In the genomic region with DNA sequence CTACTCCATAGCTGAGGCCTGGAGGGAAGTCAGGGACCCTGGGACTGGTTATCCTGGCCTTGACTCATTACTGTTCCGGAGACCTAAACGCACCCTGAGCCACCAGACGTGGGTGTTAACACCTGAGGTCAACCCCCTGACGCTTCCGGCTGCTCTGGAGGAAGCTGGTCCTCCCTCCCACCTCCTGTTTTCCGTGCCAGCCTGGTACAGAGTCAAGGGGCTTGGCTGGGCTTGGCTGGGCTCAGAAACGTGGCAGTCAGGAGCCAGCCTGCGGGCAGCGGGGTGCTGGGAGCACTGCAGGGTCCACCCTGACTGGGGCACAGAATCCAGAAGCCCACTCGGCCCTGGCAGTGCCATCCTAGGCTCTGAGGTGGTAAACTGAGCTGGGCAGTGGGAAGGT, we compare ENCODE assay signal across 1 cellular context.
TF ChIP-seq lines count a peak whose summit lies in the region.

No MANE protein-coding gene starts in this region.

TF ChIP-seq in GM23338, 12 proteins besides CTCF, POLR2A, EP300 and RAD21 (continued from another document):
- TF ChIP-seq, protein P1, sequence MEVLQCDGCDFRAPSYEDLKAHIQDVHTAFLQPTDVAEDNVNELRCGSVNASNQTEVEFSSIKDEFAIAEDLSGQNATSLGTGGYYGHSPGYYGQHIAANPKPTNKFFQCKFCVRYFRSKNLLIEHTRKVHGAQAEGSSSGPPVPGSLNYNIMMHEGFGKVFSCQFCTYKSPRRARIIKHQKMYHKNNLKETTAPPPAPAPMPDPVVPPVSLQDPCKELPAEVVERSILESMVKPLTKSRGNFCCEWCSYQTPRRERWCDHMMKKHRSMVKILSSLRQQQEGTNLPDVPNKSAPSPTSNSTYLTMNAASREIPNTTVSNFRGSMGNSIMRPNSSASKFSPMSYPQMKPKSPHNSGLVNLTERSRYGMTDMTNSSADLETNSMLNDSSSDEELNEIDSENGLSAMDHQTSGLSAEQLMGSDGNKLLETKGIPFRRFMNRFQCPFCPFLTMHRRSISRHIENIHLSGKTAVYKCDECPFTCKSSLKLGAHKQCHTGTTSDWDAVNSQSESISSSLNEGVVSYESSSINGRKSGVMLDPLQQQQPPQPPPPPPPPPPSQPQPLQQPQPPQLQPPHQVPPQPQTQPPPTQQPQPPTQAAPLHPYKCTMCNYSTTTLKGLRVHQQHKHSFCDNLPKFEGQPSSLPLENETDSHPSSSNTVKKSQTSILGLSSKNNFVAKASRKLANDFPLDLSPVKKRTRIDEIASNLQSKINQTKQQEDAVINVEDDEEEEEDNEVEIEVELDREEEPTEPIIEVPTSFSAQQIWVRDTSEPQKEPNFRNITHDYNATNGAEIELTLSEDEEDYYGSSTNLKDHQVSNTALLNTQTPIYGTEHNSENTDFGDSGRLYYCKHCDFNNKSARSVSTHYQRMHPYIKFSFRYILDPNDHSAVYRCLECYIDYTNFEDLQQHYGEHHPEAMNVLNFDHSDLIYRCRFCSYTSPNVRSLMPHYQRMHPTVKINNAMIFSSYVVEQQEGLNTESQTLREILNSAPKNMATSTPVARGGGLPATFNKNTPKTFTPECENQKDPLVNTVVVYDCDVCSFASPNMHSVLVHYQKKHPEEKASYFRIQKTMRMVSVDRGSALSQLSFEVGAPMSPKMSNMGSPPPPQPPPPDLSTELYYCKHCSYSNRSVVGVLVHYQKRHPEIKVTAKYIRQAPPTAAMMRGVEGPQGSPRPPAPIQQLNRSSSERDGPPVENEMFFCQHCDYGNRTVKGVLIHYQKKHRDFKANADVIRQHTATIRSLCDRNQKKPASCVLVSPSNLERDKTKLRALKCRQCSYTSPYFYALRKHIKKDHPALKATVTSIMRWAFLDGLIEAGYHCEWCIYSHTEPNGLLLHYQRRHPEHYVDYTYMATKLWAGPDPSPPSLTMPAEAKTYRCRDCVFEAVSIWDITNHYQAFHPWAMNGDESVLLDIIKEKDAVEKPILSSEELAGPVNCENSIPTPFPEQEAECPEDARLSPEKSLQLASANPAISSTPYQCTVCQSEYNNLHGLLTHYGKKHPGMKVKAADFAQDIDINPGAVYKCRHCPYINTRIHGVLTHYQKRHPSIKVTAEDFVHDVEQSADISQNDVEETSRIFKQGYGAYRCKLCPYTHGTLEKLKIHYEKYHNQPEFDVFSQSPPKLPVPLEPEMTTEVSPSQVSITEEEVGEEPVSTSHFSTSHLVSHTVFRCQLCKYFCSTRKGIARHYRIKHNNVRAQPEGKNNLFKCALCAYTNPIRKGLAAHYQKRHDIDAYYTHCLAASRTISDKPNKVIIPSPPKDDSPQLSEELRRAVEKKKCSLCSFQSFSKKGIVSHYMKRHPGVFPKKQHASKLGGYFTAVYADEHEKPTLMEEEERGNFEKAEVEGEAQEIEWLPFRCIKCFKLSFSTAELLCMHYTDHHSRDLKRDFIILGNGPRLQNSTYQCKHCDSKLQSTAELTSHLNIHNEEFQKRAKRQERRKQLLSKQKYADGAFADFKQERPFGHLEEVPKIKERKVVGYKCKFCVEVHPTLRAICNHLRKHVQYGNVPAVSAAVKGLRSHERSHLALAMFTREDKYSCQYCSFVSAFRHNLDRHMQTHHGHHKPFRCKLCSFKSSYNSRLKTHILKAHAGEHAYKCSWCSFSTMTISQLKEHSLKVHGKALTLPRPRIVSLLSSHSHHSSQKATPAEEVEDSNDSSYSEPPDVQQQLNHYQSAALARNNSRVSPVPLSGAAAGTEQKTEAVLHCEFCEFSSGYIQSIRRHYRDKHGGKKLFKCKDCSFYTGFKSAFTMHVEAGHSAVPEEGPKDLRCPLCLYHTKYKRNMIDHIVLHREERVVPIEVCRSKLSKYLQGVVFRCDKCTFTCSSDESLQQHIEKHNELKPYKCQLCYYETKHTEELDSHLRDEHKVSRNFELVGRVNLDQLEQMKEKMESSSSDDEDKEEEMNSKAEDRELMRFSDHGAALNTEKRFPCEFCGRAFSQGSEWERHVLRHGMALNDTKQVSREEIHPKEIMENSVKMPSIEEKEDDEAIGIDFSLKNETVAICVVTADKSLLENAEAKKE (CRISPR knock-in tag; IDR thresholded peaks at IDR 0.05) = no peak
- TF ChIP-seq, protein P2, sequence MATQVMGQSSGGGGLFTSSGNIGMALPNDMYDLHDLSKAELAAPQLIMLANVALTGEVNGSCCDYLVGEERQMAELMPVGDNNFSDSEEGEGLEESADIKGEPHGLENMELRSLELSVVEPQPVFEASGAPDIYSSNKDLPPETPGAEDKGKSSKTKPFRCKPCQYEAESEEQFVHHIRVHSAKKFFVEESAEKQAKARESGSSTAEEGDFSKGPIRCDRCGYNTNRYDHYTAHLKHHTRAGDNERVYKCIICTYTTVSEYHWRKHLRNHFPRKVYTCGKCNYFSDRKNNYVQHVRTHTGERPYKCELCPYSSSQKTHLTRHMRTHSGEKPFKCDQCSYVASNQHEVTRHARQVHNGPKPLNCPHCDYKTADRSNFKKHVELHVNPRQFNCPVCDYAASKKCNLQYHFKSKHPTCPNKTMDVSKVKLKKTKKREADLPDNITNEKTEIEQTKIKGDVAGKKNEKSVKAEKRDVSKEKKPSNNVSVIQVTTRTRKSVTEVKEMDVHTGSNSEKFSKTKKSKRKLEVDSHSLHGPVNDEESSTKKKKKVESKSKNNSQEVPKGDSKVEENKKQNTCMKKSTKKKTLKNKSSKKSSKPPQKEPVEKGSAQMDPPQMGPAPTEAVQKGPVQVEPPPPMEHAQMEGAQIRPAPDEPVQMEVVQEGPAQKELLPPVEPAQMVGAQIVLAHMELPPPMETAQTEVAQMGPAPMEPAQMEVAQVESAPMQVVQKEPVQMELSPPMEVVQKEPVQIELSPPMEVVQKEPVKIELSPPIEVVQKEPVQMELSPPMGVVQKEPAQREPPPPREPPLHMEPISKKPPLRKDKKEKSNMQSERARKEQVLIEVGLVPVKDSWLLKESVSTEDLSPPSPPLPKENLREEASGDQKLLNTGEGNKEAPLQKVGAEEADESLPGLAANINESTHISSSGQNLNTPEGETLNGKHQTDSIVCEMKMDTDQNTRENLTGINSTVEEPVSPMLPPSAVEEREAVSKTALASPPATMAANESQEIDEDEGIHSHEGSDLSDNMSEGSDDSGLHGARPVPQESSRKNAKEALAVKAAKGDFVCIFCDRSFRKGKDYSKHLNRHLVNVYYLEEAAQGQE (IDR thresholded peaks at IDR 0.05; ENCODE audit: unreplicated experiment) = no peak
- TF ChIP-seq ZNF114 (CRISPR knock-in tag; IDR thresholded peaks at IDR 0.05) = no peak
- no peak for TF ChIP-seq EZH2 (IDR thresholded peaks at IDR 0.05; ENCODE audit: low read depth, unreplicated experiment)
- no peak for TF ChIP-seq NANOG (IDR thresholded peaks at IDR 0.05; ENCODE audit: borderline replicate concordance)
- no peak for TF ChIP-seq POLR2AphosphoS5 (IDR thresholded peaks at IDR 0.05; ENCODE audit: low read depth)
- no peak for TF ChIP-seq STAT1 (IDR thresholded peaks at IDR 0.05; ENCODE audit: unreplicated experiment)
- TF ChIP-seq ZNF331 (CRISPR knock-in tag; IDR thresholded peaks at IDR 0.05; ENCODE audit: low read depth) = no peak
- TF ChIP-seq EZH2phosphoT487 (IDR thresholded peaks at IDR 0.05; ENCODE audit: unreplicated experiment) = no peak
